1 cellular context compared by ENCODE assay signal in genomic region chr6:63352587-63353281, GRCh38.
TF ChIP-seq lines count a peak whose summit lies in the region.

No MANE protein-coding gene starts in this region.

TF ChIP-seq in H1, 55 proteins besides CTCF, POLR2A, EP300 and RAD21 (continued from another document):
- no peak for TF ChIP-seq ATF3 (IDR thresholded peaks at IDR 0.05; ENCODE audit: insufficient read depth, low read depth, low read length)
